In genomic region chr5:151270599-151270998, GRCh38 we compare ENCODE assay signal across 11 cellular contexts. TPM values are rescaled to one million over a fixed set of nuclear protein-coding genes. Genes with fewer than 3 reads are reported as not detected.
A peak's percentile ranks its signal among the peaks of the same experiment; 100 is the strongest.
DNase-seq lines count a peak whose midpoint lies in the region; ATAC-seq, FAIRE-seq and TF ChIP-seq lines count a peak whose summit lies in the region.
"Had no signal": no experiment of that assay in that cellular context is flagged by ENCODE, and none has a peak within 500 bp of the region (broad histone marks: within the 10 kb centered on the region; RNA-seq: fewer than 3 reads in every experiment).

No MANE protein-coding gene starts in this region.

- 63 to 71% methylated on average over 1 of the region's 1 CpG for WGBS in lower leg skin, 2 donors

- intact Hi-C loops in lower leg skin (cut with DNase I; ENCODE audit: low total_unique reads): no loop called here

- TF ChIP-seq CTCF in lower leg skin (IDR thresholded peaks at IDR 0.05): no peak

- TF ChIP-seq POLR2A in lower leg skin (IDR thresholded peaks at IDR 0.05): no peak

- ATAC-seq in GM18858 (IDR thresholded peaks at IDR 0.05; ENCODE audit: unreplicated experiment) (peak; percentile 93), GM21529 (IDR thresholded peaks at IDR 0.05; ENCODE audit: unreplicated experiment) (peak; percentile 93), HG03442 (IDR thresholded peaks at IDR 0.05; ENCODE audit: unreplicated experiment) (peak; percentile 95)
- ATAC-seq: right cardiac atrium had no signal

- DNase-seq in lung microvascular endothelial cell (ENCODE audit: low read depth in 2 of 2) (peak; percentile 14 to 92), lower leg skin (ENCODE audit: low spot score in 2 of 2) (no peak), DMS153 treated with DMSO at 0.1 percent for 48 hours (lab: John Stamatoyannopoulos, UW; ENCODE audit: unreplicated experiment) (no peak), NCI-H510A (lab: John Stamatoyannopoulos, UW) (no peak), HTR-8/SVneo (ENCODE audit: insufficient read length, low spot score) (no peak)
- DNase-seq: NCI-H526, right cardiac atrium had no signal

- no peak overlapping the region for H3K4me3 ChIP-seq in lower leg skin (ENCODE audit: low read depth, poor library complexity, severe bottlenecking)

- FAIRE-seq in HTR-8/SVneo (lab: Jason Lieb, UNC): no peak

RNA-seq across cellular contexts. Expression of gene GM2A, which starts 17.6 kb away (rescaled TPM):
- total RNA-seq in lung microvascular endothelial cell (9.6 and 13.5 TPM in 2 replicates), lower leg skin (100 to 1,000 TPM in 3 of 4 donors, 10 to 100 TPM in 1; 88.8 to 138 (median 123) TPM)

RNA-seq across cellular contexts. Expression of gene SLC36A3, which starts 33.0 kb away (rescaled TPM):
- not detected in 2 replicates for total RNA-seq in lung microvascular endothelial cell
- not detected for total RNA-seq in lower leg skin
- total RNA-seq: right cardiac atrium, urinary bladder had no signal

RNA-seq across cellular contexts. Expression of gene CCDC69, which starts 46.7 kb away (rescaled TPM):
- total RNA-seq in lung microvascular endothelial cell (0.99 and 2.4 TPM in 2 replicates), lower leg skin (10 to 100 TPM; 21.4 to 33.3 (median 24.2) TPM)

Comparison
In these comparisons a context has a peak if more than half of its experiments do, and no peak if none do; other contexts are left out.
1. DNase-seq: peak in lung microvascular endothelial cell (2 of 2); none in lower leg skin (0 of 2), DMS153 treated with DMSO at 0.1 percent for 48 hours (single experiment), NCI-H510A (single experiment) and HTR-8/SVneo (single experiment).
2. Peak in every context shown above with its lines, with median percentiles within 50 percentile points of each other: ATAC-seq.